1 cellular context compared by ENCODE assay signal in genomic region chr12:81461163-81461562, GRCh38.
TF ChIP-seq lines count a peak whose summit lies in the region.

No MANE protein-coding gene starts in this region.

TF ChIP-seq in HCT116, 20 proteins besides CTCF, POLR2A, EP300 and RAD21 (continued from another document):
- no peak for TF ChIP-seq MAX (IDR thresholded peaks at IDR 0.05)
- TF ChIP-seq ELF1 (IDR thresholded peaks at IDR 0.05; ENCODE audit: borderline replicate concordance, low read depth), result no peak
- no peak for TF ChIP-seq ZNF274 (IDR thresholded peaks at IDR 0.05; ENCODE audit: low read depth, low read length)
- TF ChIP-seq SIN3A (IDR thresholded peaks at IDR 0.05; ENCODE audit: low read depth), result no peak
- TF ChIP-seq TCF7L2 (IDR thresholded peaks at IDR 0.05; ENCODE audit: borderline replicate concordance, extremely low read depth, insufficient read depth, insufficient read length), result no peak
- TF ChIP-seq ZBTB33 (IDR thresholded peaks at IDR 0.05; ENCODE audit: extremely low read depth, insufficient replicate concordance, low read length), result no peak
- TF ChIP-seq EZH2 (IDR thresholded peaks at IDR 0.05), result no peak
- TF ChIP-seq YY1 (IDR thresholded peaks at IDR 0.05; ENCODE audit: extremely low read depth, insufficient replicate concordance, low read depth, low read length), result no peak
- TF ChIP-seq REST (IDR thresholded peaks at IDR 0.05; ENCODE audit: low read depth), result no peak
- TF ChIP-seq FOSL1 (IDR thresholded peaks at IDR 0.05; ENCODE audit: low read depth), result no peak
- no peak for TF ChIP-seq SRF (IDR thresholded peaks at IDR 0.05; ENCODE audit: low read depth)
